In genomic region chr7:100875356-100875751, GRCh38 we compare ENCODE assay signal across 8 cellular contexts. TPM values are rescaled to one million over a fixed set of nuclear protein-coding genes. Genes with fewer than 3 reads are reported as not detected.
A peak's percentile ranks its signal among the peaks of the same experiment; 100 is the strongest.
DNase-seq lines count a peak whose midpoint lies in the region; ATAC-seq and TF ChIP-seq lines count a peak whose summit lies in the region.

No MANE protein-coding gene starts in this region.

- ATAC-seq in HG02678 (IDR thresholded peaks at IDR 0.05; ENCODE audit: unreplicated experiment) (peak; percentile 25), lower lobe of right lung (peak; percentile 65 to 67)

- TF ChIP-seq POLR2A in tibial nerve (IDR thresholded peaks at IDR 0.05), result no peak

- TF ChIP-seq CTCF in PC-9 (conservative IDR thresholded peaks at IDR 0.05), result 0 out of 2 replicates have a peak, but pooled peaks have one; percentile 32
- TF ChIP-seq CTCF in choroid plexus epithelial cell (conservative IDR thresholded peaks at IDR 0.05; ENCODE audit: low read depth, low read length), result no peak
- no peak for TF ChIP-seq CTCF in lower lobe of right lung (IDR thresholded peaks at IDR 0.05)
- no peak for TF ChIP-seq CTCF in tibial nerve (IDR thresholded peaks at IDR 0.05)

- DNase-seq in NCI-H82 (lab: John Stamatoyannopoulos, UW) (peak; percentile 45), NCI-H82 treated with DMSO at 0.1 percent for 48 hours (lab: John Stamatoyannopoulos, UW; ENCODE audit: unreplicated experiment) (no peak), PC-9 (no peak), choroid plexus epithelial cell (ENCODE audit: low read depth) (no peak), lower lobe of right lung (no peak), tibial nerve (ENCODE audit: low spot score in 2 of 2) (no peak), OCI-M2 (lab: John Stamatoyannopoulos, UW; ENCODE audit: unreplicated experiment) (no peak)

- WGBS in tibial nerve, 2 donors, result 0 to 1% methylated on average over 25 to 33 of the region's 39 CpGs

- POLR2A ChIA-PET in PC-9 (lab: Charles Lee; ENCODE audit: unreplicated experiment), result interaction anchor here (0.5 to 1.1 kb wide), 7 partner anchors 12 to 308 kb away, joined by 4 to 24 read pairs (median 10); partner anchors contain the start of genes FBXO24, LRCH4, MOSPD3 and TRIM56

- TF ChIP-seq EP300 in tibial nerve (IDR thresholded peaks at IDR 0.05), result no peak

- peaks cover 36% of the 10 kb centered on the region for H4K20me1 ChIP-seq in PC-9 (ENCODE audit: insufficient read depth)

- H3K27ac ChIP-seq in PC-9, result peak overlapping the region; percentile 86
- H3K27ac ChIP-seq in lower lobe of right lung, result peak overlapping the region; percentile 95
- peak overlapping the region; percentile 84 to 98 (median 95) for H3K27ac ChIP-seq in tibial nerve

- H3K36me3 ChIP-seq in PC-9 (ENCODE audit: low read depth), result peaks cover 32% of the 10 kb centered on the region
- peaks cover 77% of the 10 kb centered on the region for H3K36me3 ChIP-seq in lower lobe of right lung
- peaks cover 0 to 62% (median 0%) of the 10 kb centered on the region in 3 donors for H3K36me3 ChIP-seq in tibial nerve

- H3K4me3 ChIP-seq in PC-9 (peak overlapping the region; percentile 99), choroid plexus epithelial cell (ENCODE audit: low read depth, low read length) (peak overlapping the region; percentile 94), lower lobe of right lung (peak overlapping the region; percentile 91), tibial nerve (peak overlapping the region; percentile 85 to 97 (median 94))

- H2AFZ ChIP-seq in PC-9, result peak overlapping the region; percentile 90

- H3K79me2 ChIP-seq in PC-9 (ENCODE audit: low read depth), result peaks cover 57% of the 10 kb centered on the region

- H3K4me2 ChIP-seq in PC-9, result peak overlapping the region; percentile 100

- no peaks in the 10 kb centered on the region for H3K9me2 ChIP-seq in PC-9 (ENCODE audit: insufficient read depth)

- CTCF ChIA-PET in PC-9 (lab: Charles Lee), result interaction anchor here (0.7 to 1.1 kb wide), 6 partner anchors 14 to 409 kb away, joined by 5 to 12 read pairs (median 6); partner anchors contain the start of genes POP7 and UFSP1

- H3K4me1 ChIP-seq in PC-9 (replicated peaks; ENCODE audit: insufficient read depth), result peaks cover 19% of the 10 kb centered on the region
- H3K4me1 ChIP-seq in lower lobe of right lung, result peaks cover 43% of the 10 kb centered on the region
- H3K4me1 ChIP-seq in tibial nerve, result peaks cover 0 to 58% (median 26%) of the 10 kb centered on the region in 4 donors

- no TSS peak for BruUV-seq in PC-9 (replicated peaks; lab: Mats Ljungman, UMichigan)

- H3K9me3 ChIP-seq in PC-9 (ENCODE audit: insufficient read depth, low read depth) (no peaks in the 10 kb centered on the region), lower lobe of right lung (no peaks in the 10 kb centered on the region), tibial nerve (no peaks in the 10 kb centered on the region)

- H3F3A ChIP-seq in PC-9 (ENCODE audit: insufficient read depth, low read depth), result peaks cover 33% of the 10 kb centered on the region; the same call in 1 of the 2 replicates

- H3K27me3 ChIP-seq in PC-9 (ENCODE audit: insufficient read depth, low read depth), result no peaks in the 10 kb centered on the region
- H3K27me3 ChIP-seq in lower lobe of right lung (ENCODE audit: low read depth), result no peaks in the 10 kb centered on the region
- H3K27me3 ChIP-seq in tibial nerve, result no peaks in the 10 kb centered on the region

- intact Hi-C loops in PC-9 (cut with micrococcal nuclease; ENCODE audit: unreplicated experiment), result no loop called here
- intact Hi-C loops in lower lobe of right lung (cut with DNase I), result no loop called here

RNA-seq across cellular contexts. Expression of gene SRRT, which starts 0.5 kb away (rescaled TPM):
- total RNA-seq in PC-9 (2021) (116 and 144 TPM in 2 replicates), lower lobe of right lung (105 TPM), tibial nerve (100 to 1,000 TPM in 1 of 4 donors, 10 to 100 TPM in 3; 72.6 to 124 (median 88.6) TPM)

RNA-seq across cellular contexts. Expression of gene TRIP6, which starts 8.2 kb away (rescaled TPM):
- total RNA-seq in PC-9 (2021) (89.3 and 91.4 TPM in 2 replicates), lower lobe of right lung (56.5 TPM), tibial nerve (100 to 1,000 TPM in 1 of 4 donors, 10 to 100 TPM in 3; 63.9 to 119 (median 80.8) TPM)

RNA-seq across cellular contexts. Expression of gene UFSP1, which starts 14.2 kb away (rescaled TPM):
- total RNA-seq in PC-9 (2021) (2.7 and 2.8 TPM in 2 replicates), lower lobe of right lung (2.3 TPM), tibial nerve (10 to 100 TPM in 1 of 4 donors, 1 to 10 TPM in 3; 2.8 to 13.3 (median 5.0) TPM)

RNA-seq across cellular contexts. Expression of gene ACHE, which starts 20.3 kb away (rescaled TPM):
- 0.28 and 0.35 TPM in 2 replicates for total RNA-seq in PC-9 (2021)
- 0.97 TPM for total RNA-seq in lower lobe of right lung
- total RNA-seq in tibial nerve, result 1 to 10 TPM in 1 of 4 donors, not detected in 3; 3.0 TPM

RNA-seq across cellular contexts. Expression of gene SLC12A9, which starts 22.8 kb away (rescaled TPM):
- total RNA-seq in PC-9 (2021), result 34.7 and 36.7 TPM in 2 replicates
- total RNA-seq in lower lobe of right lung, result 43.6 TPM
- total RNA-seq in tibial nerve, result 10 to 100 TPM; 11.8 to 36.8 (median 32.1) TPM
